Comparison of ENCODE assay signal across 19 cellular contexts in the genomic region with DNA sequence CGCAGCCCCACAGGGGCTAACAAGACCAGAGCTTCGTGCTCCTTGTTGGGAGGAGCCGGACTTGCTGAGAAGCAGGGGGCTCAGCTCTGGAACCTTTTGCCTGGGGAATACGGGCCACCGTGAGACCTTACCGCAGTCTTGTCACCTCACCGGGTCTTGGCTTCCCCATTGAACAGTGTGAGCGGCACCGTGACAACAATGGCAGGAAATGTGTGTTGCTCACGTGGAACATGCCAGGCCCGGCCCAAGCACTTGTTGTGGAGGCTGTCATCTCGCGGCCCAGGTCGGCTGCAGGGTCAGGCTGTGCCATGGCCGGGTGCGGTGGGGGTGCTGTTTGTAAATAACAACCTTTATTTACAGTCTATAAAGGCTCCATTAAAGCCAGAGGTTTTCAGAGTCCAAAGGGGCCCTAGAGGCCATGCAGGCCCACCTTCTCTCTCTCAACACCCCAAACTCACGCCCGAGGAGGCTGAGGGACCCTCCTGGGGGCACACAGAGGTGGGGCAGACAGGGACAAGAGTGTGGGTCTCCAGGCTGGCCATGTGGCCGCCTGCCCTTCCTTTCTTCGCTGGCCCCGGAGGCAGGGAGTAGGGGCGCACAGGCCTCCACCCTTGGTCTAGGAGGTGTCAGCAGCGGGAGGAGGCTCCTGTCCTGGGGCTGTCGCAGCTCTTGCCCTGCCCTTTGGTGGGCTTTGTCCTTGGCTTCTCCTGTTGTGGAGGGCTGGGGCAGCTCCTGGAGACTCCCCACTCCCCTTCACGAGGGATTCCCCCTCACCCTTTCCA.
DNase-seq lines count a peak whose midpoint lies in the region; ATAC-seq and TF ChIP-seq lines count a peak whose summit lies in the region.
"Had no signal": no experiment of that assay in that cellular context is flagged by ENCODE, and none has a peak within 500 bp of the region (broad histone marks: within the 10 kb centered on the region; RNA-seq: fewer than 3 reads in every experiment).

No MANE protein-coding gene starts in this region.

- ATAC-seq in HG03521 (IDR thresholded peaks at IDR 0.05; ENCODE audit: unreplicated experiment): no peak

- H3K27me3 ChIP-seq in H7 (ENCODE audit: control insufficient read depth, insufficient read depth, low read length): no peaks in the 10 kb centered on the region

- TF ChIP-seq CTCF in GM13977 (IDR thresholded peaks at IDR 0.05; ENCODE audit: extremely low read depth, insufficient read depth, missing control alignments): no peak

- DNase-seq in H7: peak; percentile 60
- peak; percentile 62 to 70 for DNase-seq in dermis microvascular lymphatic vessel endothelial cell (ENCODE audit: low read depth in 2 of 2)
- DNase-seq in lung microvascular endothelial cell (ENCODE audit: low read depth in 2 of 2): peak; percentile 33 to 87
- peak; percentile 7 for DNase-seq in pulmonary artery endothelial cell (ENCODE audit: low read depth, low spot score)
- DNase-seq in AG08395 (ENCODE audit: low spot score): no peak
- DNase-seq in GM13977 (ENCODE audit: low spot score): no peak
- DNase-seq: Caco-2; CD4-positive, alpha-beta memory T cell; DMS 273 treated with DMSO at 0.1 percent for 48 hours; DMS79 treated with DMSO at 0.1 percent for 48 hours; HCEC 1CT; KG1; NCI-H1092; NCI-H1436 treated with DMSO at 0.1 percent for 48 hours; NCI-H2029 treated with DMSO at 0.1 percent for 48 hours; NCI-H226; NCI-H510A treated with DMSO at 0.1 percent for 48 hours; NCI-H748 treated with DMSO at 0.1 percent for 48 hours had no signal

- H3K36me3 ChIP-seq in H7 (replicated peaks; ENCODE audit: control insufficient read depth, insufficient read depth, low read length): no peaks in the 10 kb centered on the region

- in situ Hi-C loops in GM13977 (cut with MboI; ENCODE audit: low pct_unique_long_range_greater_than_20kb, low sequenced_read_pairs, unreplicated experiment): no loop called here

- H3K4me3 ChIP-seq in H7 (ENCODE audit: insufficient read depth, low read depth, low read length): no peak overlapping the region

Comparison
In these comparisons a context has a peak if more than half of its experiments do, and no peak if none do; other contexts are left out.
1. DNase-seq: peak in H7 (single experiment), dermis microvascular lymphatic vessel endothelial cell (2 of 2), lung microvascular endothelial cell (2 of 2) and pulmonary artery endothelial cell (single experiment); none in AG08395 (single experiment) and GM13977 (single experiment).